ENCODE assay signal across 18 cellular contexts in genomic region chr3:60073942-60074341, GRCh38.
A peak's percentile ranks its signal among the peaks of the same experiment; 100 is the strongest.
DNase-seq lines count a peak whose midpoint lies in the region; ATAC-seq and TF ChIP-seq lines count a peak whose summit lies in the region.
"Had no signal": no experiment of that assay in that cellular context is flagged by ENCODE, and none has a peak within 500 bp of the region (broad histone marks: within the 10 kb centered on the region; RNA-seq: fewer than 3 reads in every experiment).

No MANE protein-coding gene starts in this region.

- no peak for TF ChIP-seq POLR2A in Peyer's patch (IDR thresholded peaks at IDR 0.05)

- H3K56ac ChIP-seq in mesendoderm (ENCODE audit: low read length) = no peak overlapping the region

- no peak overlapping the region for H2BK120ac ChIP-seq in mesendoderm (ENCODE audit: low read depth, low read length)

- H3K9ac ChIP-seq in mesendoderm (ENCODE audit: low read length) = no peak overlapping the region
- H3K9ac ChIP-seq: GM23248 had no signal

- H3K9me3 Mint-ChIP-seq in activated naive CD4-positive, alpha-beta T cell treated with anti-CD3 and anti-CD28 coated beads, Interleukin-2, amount 10 ng/mL, durations not matched to agents 7 days and 5 days = peaks cover 6% of the 10 kb centered on the region

- no peak overlapping the region for H2BK5ac ChIP-seq in mesendoderm (ENCODE audit: low read length)

- no peaks in the 10 kb centered on the region for H3K27me3 Mint-ChIP-seq in activated naive CD4-positive, alpha-beta T cell treated with anti-CD3 and anti-CD28 coated beads, Interleukin-2, amount 10 ng/mL, durations not matched to agents 7 days and 5 days
- H3K27me3 Mint-ChIP-seq in T-helper 17 cell = peaks cover 5% of the 10 kb centered on the region
- H3K27me3 Mint-ChIP-seq: B cell had no signal

- no peak overlapping the region for H4K5ac ChIP-seq in mesendoderm (ENCODE audit: low read length)

- H3K9me3 ChIP-seq in T-helper 17 cell (ENCODE audit: control insufficient read depth, low read length, poor library complexity, severe bottlenecking) (no peaks in the 10 kb centered on the region), Peyer's patch (no peaks in the 10 kb centered on the region)
- H3K9me3 ChIP-seq: HAP-1 had no signal

- H4K8ac ChIP-seq in mesendoderm (ENCODE audit: low read depth, low read length) = no peak overlapping the region

- no peak for TF ChIP-seq CTCF in Peyer's patch (IDR thresholded peaks at IDR 0.05)

- no peak overlapping the region for H2BK15ac ChIP-seq in mesendoderm (replicated peaks; ENCODE audit: low read depth)

- CTCF ChIA-PET in activated naive CD4-positive, alpha-beta T cell treated with anti-CD3 and anti-CD28 coated beads, Interleukin-2, amount 10 ng/mL, durations not matched to agents 7 days and 5 days (lab: Charles Lee) = interaction anchor here (0.9 kb wide), 1 partner anchor 18 kb away, joined by 5 read pairs; no protein-coding TSS in a partner anchor

- peak overlapping the region; percentile 88 for H3K27ac Mint-ChIP-seq in activated naive CD4-positive, alpha-beta T cell treated with anti-CD3 and anti-CD28 coated beads, Interleukin-2, amount 10 ng/mL, durations not matched to agents 7 days and 5 days
- H3K27ac Mint-ChIP-seq in T-helper 17 cell = peak overlapping the region; percentile 8
- H3K27ac Mint-ChIP-seq: B cell had no signal

- H3K27me3 ChIP-seq in mesendoderm (ENCODE audit: insufficient read depth, low read length, poor library complexity) (no peaks in the 10 kb centered on the region), Peyer's patch (no peaks in the 10 kb centered on the region)

- H3K36me3 ChIP-seq in mesendoderm (ENCODE audit: control insufficient read depth, insufficient read depth, low read length) (no peaks in the 10 kb centered on the region), Peyer's patch (no peaks in the 10 kb centered on the region)
- H3K36me3 ChIP-seq: HAP-1 had no signal

- H3K4me1 Mint-ChIP-seq in activated naive CD4-positive, alpha-beta T cell treated with anti-CD3 and anti-CD28 coated beads, Interleukin-2, amount 10 ng/mL, durations not matched to agents 7 days and 5 days = peaks cover 68% of the 10 kb centered on the region
- H3K4me1 Mint-ChIP-seq in T-helper 17 cell = peaks cover 2% of the 10 kb centered on the region

- H3K27ac ChIP-seq in mesendoderm (ENCODE audit: low read depth, low read length) = no peak overlapping the region
- H3K27ac ChIP-seq in Peyer's patch = no peak overlapping the region
- H3K27ac ChIP-seq: GM23248 had no signal

- H3K4ac ChIP-seq in mesendoderm (ENCODE audit: low read depth, low read length) = no peak overlapping the region

- H3K4me3 Mint-ChIP-seq in activated naive CD4-positive, alpha-beta T cell treated with anti-CD3 and anti-CD28 coated beads, Interleukin-2, amount 10 ng/mL, durations not matched to agents 7 days and 5 days = peak overlapping the region; percentile 70
- no peak overlapping the region for H3K4me3 Mint-ChIP-seq in T-helper 17 cell
- H3K4me3 Mint-ChIP-seq: B cell had no signal

- peaks cover 61% of the 10 kb centered on the region for H3K36me3 Mint-ChIP-seq in activated naive CD4-positive, alpha-beta T cell treated with anti-CD3 and anti-CD28 coated beads, Interleukin-2, amount 10 ng/mL, durations not matched to agents 7 days and 5 days
- H3K36me3 Mint-ChIP-seq in T-helper 17 cell (ENCODE audit: low read depth) = peaks cover 2% of the 10 kb centered on the region

- no peak overlapping the region for H2AK5ac ChIP-seq in mesendoderm (ENCODE audit: low read length)

- H3K18ac ChIP-seq in mesendoderm (ENCODE audit: low read length) = no peak overlapping the region

- H3K4me1 ChIP-seq in mesendoderm (ENCODE audit: control insufficient read depth, low read depth, low read length) = no peaks in the 10 kb centered on the region
- H3K4me1 ChIP-seq in Peyer's patch = no peaks in the 10 kb centered on the region

- H3K4me3 ChIP-seq in mesendoderm (ENCODE audit: low read length) (no peak overlapping the region), Peyer's patch (no peak overlapping the region)
- H3K4me3 ChIP-seq: GM23248, HAP-1 had no signal

- no peak overlapping the region for H3K23ac ChIP-seq in mesendoderm (ENCODE audit: low read length)

- H3K79me1 ChIP-seq in mesendoderm (ENCODE audit: low read length) = no peaks in the 10 kb centered on the region

- no peak overlapping the region for H3K4me2 ChIP-seq in mesendoderm (ENCODE audit: low read length)

- DNase-seq in activated CD4-positive, alpha-beta T cell treated with anti-CD3 and anti-CD28 coated beads for 48 hours = peak; percentile 23
- DNase-seq in activated CD4-positive, alpha-beta T cell treated with anti-CD3 and anti-CD28 coated beads, Interleukin-2, amount 50 U/mL, for 1 hour = no peak
- DNase-seq in activated naive CD4-positive, alpha-beta T cell treated with anti-CD3 and anti-CD28 coated beads, Interleukin-2, amount 10 ng/mL, durations not matched to agents 7 days and 5 days = no peak
- DNase-seq in activated naive CD4-positive, alpha-beta T cell (lab: John Stamatoyannopoulos, UW) = no peak
- DNase-seq in T-helper 17 cell (no peak), mesendoderm (peak; percentile 27), CD1c-positive myeloid dendritic cell (ENCODE audit: extremely low spot score) (no peak), Peyer's patch (no peak)
- DNase-seq: GM23248, IMR-90, Karpas-422, NCI-H1417 treated with DMSO at 0.1 percent for 48 hours, NCI-H187 treated with DMSO at 0.1 percent for 48 hours, NCI-H226, NCI-H524, RPMI8226 had no signal

- ATAC-seq in T-helper 17 cell = no peak

- H3K79me2 ChIP-seq in mesendoderm (ENCODE audit: control insufficient read depth, insufficient read depth, low read length) = no peaks in the 10 kb centered on the region

Comparison
In these comparisons a context has a peak if more than half of its experiments do, and no peak if none do; other contexts are left out.
1. DNase-seq: peak in activated CD4-positive, alpha-beta T cell treated with anti-CD3 and anti-CD28 coated beads for 48 hours (single experiment) and mesendoderm (single experiment); none in activated CD4-positive, alpha-beta T cell treated with anti-CD3 and anti-CD28 coated beads, Interleukin-2, amount 50 U/mL, for 1 hour (single experiment), activated naive CD4-positive, alpha-beta T cell treated with anti-CD3 and anti-CD28 coated beads, Interleukin-2, amount 10 ng/mL, durations not matched to agents 7 days and 5 days (single experiment), activated naive CD4-positive, alpha-beta T cell (0 of 4), T-helper 17 cell (0 of 3), CD1c-positive myeloid dendritic cell (single experiment) and Peyer's patch (0 of 3).